Comparison of ENCODE assay signal across 12 cellular contexts in the genomic region with DNA sequence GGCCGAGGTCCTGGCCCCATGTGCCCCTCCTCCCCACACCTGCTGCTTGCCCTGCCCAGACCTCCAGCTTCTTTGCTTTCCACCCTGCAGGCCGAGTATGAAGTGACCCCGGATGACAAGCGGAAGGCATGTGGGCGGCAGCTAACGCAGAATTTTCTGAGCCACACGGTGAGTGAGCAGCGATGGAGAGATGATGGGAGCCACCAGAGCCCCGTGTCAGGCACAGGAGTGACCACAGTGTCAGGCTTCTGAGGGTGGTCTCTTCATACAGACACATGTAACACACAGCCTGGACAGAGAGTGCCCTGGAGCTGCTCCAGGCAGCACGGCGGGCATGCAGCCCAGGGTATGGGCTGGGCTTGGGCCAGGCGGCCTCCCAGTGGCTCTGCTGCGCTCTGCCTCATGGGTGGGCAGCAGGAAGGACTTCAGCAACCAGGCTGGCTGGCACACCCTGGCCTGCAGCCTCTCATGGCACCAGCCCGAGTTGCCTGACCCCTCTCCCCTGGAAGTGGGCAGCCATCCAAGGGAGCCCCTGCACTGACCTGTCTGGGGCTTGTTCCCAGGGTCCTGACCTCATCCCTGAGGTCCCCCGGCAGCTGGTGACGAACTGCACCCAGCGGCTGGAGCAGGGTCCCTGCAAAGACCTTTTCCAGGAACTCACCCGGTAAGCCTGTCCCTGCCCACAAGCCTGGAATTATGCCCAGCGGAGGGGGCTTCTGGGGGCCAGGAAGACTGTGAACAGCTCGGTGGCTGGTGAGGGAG. TPM values are rescaled to one million over a fixed set of nuclear protein-coding genes. Genes with fewer than 3 reads are reported as not detected.
DNase-seq lines count a peak whose midpoint lies in the region; ATAC-seq and TF ChIP-seq lines count a peak whose summit lies in the region.
"Had no signal": no experiment of that assay in that cellular context is flagged by ENCODE, and none has a peak within 500 bp of the region (broad histone marks: within the 10 kb centered on the region; RNA-seq: fewer than 3 reads in every experiment).

No MANE protein-coding gene starts in this region.

- in situ Hi-C loops in GM13976 (cut with MboI; ENCODE audit: low sequenced_read_pairs, unreplicated experiment), result no loop called here

- H3K4me1 ChIP-seq in esophagus squamous epithelium, result peaks cover 47 to 69% (median 56%) of the 10 kb centered on the region in 3 donors
- H3K4me1 ChIP-seq in suprapubic skin, result peaks cover 71% of the 10 kb centered on the region

- H3K27me3 ChIP-seq in esophagus squamous epithelium, result no peaks in the 10 kb centered on the region
- no peaks in the 10 kb centered on the region for H3K27me3 ChIP-seq in suprapubic skin
- H3K27me3 ChIP-seq: cardiac muscle cell had no signal

- H3K36me3 ChIP-seq in esophagus squamous epithelium, result peaks cover 46 to 67% (median 49%) of the 10 kb centered on the region in 3 donors
- peaks cover 55% of the 10 kb centered on the region for H3K36me3 ChIP-seq in suprapubic skin

- no peak for TF ChIP-seq CTCF in GM13976 (IDR thresholded peaks at IDR 0.05; ENCODE audit: borderline replicate concordance, control extremely low read depth, extremely low read depth, insufficient read depth, missing control alignments)
- TF ChIP-seq CTCF in VCaP (conservative IDR thresholded peaks at IDR 0.05), result no peak
- no peak for TF ChIP-seq CTCF in esophagus squamous epithelium (IDR thresholded peaks at IDR 0.05)
- TF ChIP-seq CTCF in suprapubic skin (IDR thresholded peaks at IDR 0.05), result no peak

- ATAC-seq in HG02571 (IDR thresholded peaks at IDR 0.05; ENCODE audit: unreplicated experiment) (no peak), GM21529 (IDR thresholded peaks at IDR 0.05; ENCODE audit: unreplicated experiment) (no peak)

- H3K4me3 ChIP-seq in esophagus squamous epithelium, result peak overlapping the region in 1 of 4 donors; percentile 6
- H3K4me3 ChIP-seq in suprapubic skin, result no peak overlapping the region
- H3K4me3 ChIP-seq: cardiac muscle cell had no signal

- TF ChIP-seq EP300 in suprapubic skin (IDR thresholded peaks at IDR 0.05), result no peak

- WGBS in esophagus squamous epithelium, 2 donors, result 87 to 100% methylated on average over 2 to 6 of the region's 20 CpGs
- WGBS in suprapubic skin, result 65% methylated on average over 4 of the region's 20 CpGs

- TF ChIP-seq POLR2A in esophagus squamous epithelium (IDR thresholded peaks at IDR 0.05) (no peak), suprapubic skin (IDR thresholded peaks at IDR 0.05) (no peak)

- peak overlapping the region; percentile 11; the same call in 1 of the 2 replicates for H3K27ac ChIP-seq in VCaP
- peak overlapping the region; percentile 65 to 98 (median 86) for H3K27ac ChIP-seq in esophagus squamous epithelium
- H3K27ac ChIP-seq in suprapubic skin, result no peak overlapping the region
- H3K27ac ChIP-seq: cardiac muscle cell had no signal

- no peaks in the 10 kb centered on the region for H3K9me3 ChIP-seq in esophagus squamous epithelium
- no peaks in the 10 kb centered on the region for H3K9me3 ChIP-seq in suprapubic skin

- DNase-seq in GM13976 (ENCODE audit: low spot score) (peak; percentile 52), esophagus squamous epithelium (lab: John Stamatoyannopoulos, UW) (no peak), suprapubic skin (ENCODE audit: low spot score in 2 of 2) (no peak), NCI-H345 treated with DMSO at 0.1 percent for 48 hours (lab: John Stamatoyannopoulos, UW; ENCODE audit: unreplicated experiment) (no peak)
- DNase-seq in stimulated activated CD4-positive, alpha-beta T cell treated with anti-CD3 and anti-CD28 coated beads, Interleukin-2, amount 100 ng/mL, for 24 hours, result peak; percentile 63 to 70
- DNase-seq: NCI-H510A had no signal

- intact Hi-C loops in esophagus squamous epithelium (cut with DNase I), result no loop called here

RNA-seq across cellular contexts. Expression of gene GRK6, which starts 5.8 kb away (rescaled TPM):
- total RNA-seq in esophagus squamous epithelium (10 to 100 TPM; 24.6 to 39.7 (median 29.5) TPM), suprapubic skin (10 to 100 TPM; 29.1 to 62.2 (median 37.1) TPM)

RNA-seq across cellular contexts. Expression of gene PRR7, which starts 14.3 kb away (rescaled TPM):
- 1 to 10 TPM; 5.0 to 7.7 (median 6.4) TPM for total RNA-seq in esophagus squamous epithelium
- total RNA-seq in suprapubic skin, result 1 to 10 TPM; 5.7 to 9.8 (median 7.8) TPM

RNA-seq across cellular contexts. Expression of gene F12, which starts 23.0 kb away (rescaled TPM):
- 10 to 100 TPM; 10.7 to 25.4 (median 19.6) TPM for total RNA-seq in esophagus squamous epithelium
- total RNA-seq in suprapubic skin, result 10 to 100 TPM in 1 of 4 donors, 1 to 10 TPM in 3; 2.3 to 18.4 (median 7.1) TPM

RNA-seq across cellular contexts. Expression of gene PFN3, which starts 31.9 kb away (rescaled TPM):
- total RNA-seq in esophagus squamous epithelium (1 to 10 TPM in 1 of 4 donors, not detected in 3; 2.0 TPM), suprapubic skin (not detected)
- total RNA-seq: cardiac muscle cell, pulmonary artery endothelial cell, subcutaneous adipose tissue had no signal

RNA-seq across cellular contexts. Expression of gene DBN1, which starts 41.1 kb away (rescaled TPM):
- total RNA-seq in esophagus squamous epithelium, result 10 to 100 TPM; 11.9 to 51.1 (median 27.2) TPM
- total RNA-seq in suprapubic skin, result 10 to 100 TPM; 13.1 to 43.4 (median 25.3) TPM

Comparison
In these comparisons a context has a peak if more than half of its experiments do, and no peak if none do; other contexts are left out.
1. DNase-seq: peak in GM13976 (single experiment) and stimulated activated CD4-positive, alpha-beta T cell treated with anti-CD3 and anti-CD28 coated beads, Interleukin-2, amount 100 ng/mL, for 24 hours (2 of 2); none in esophagus squamous epithelium (single experiment), suprapubic skin (0 of 2) and NCI-H345 treated with DMSO at 0.1 percent for 48 hours (single experiment).